ENCODE assay signal across 1 cellular context in the genomic region with DNA sequence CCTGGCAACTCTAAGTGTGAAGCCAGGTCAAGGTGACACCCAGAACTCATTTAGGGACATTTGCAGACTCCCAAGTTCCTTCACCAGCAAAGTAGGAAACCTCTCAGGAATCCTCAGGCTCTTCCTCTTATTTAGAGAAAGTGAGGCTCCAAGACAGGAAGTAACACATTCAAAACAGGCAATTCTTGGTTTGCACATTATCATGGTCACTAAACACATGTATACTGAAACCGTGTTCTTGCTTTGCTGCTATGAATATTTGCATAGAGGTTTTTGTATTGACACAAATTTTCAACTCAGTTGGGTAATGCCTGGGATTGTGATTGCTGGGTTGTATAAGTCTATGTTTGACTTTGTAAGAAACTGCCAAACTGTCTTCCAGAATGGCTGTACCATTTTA.
TF ChIP-seq lines count a peak whose summit lies in the region.

No MANE protein-coding gene starts in this region.

TF ChIP-seq in GM23338, 12 proteins besides CTCF, POLR2A, EP300 and RAD21:
- TF ChIP-seq, protein P1, sequence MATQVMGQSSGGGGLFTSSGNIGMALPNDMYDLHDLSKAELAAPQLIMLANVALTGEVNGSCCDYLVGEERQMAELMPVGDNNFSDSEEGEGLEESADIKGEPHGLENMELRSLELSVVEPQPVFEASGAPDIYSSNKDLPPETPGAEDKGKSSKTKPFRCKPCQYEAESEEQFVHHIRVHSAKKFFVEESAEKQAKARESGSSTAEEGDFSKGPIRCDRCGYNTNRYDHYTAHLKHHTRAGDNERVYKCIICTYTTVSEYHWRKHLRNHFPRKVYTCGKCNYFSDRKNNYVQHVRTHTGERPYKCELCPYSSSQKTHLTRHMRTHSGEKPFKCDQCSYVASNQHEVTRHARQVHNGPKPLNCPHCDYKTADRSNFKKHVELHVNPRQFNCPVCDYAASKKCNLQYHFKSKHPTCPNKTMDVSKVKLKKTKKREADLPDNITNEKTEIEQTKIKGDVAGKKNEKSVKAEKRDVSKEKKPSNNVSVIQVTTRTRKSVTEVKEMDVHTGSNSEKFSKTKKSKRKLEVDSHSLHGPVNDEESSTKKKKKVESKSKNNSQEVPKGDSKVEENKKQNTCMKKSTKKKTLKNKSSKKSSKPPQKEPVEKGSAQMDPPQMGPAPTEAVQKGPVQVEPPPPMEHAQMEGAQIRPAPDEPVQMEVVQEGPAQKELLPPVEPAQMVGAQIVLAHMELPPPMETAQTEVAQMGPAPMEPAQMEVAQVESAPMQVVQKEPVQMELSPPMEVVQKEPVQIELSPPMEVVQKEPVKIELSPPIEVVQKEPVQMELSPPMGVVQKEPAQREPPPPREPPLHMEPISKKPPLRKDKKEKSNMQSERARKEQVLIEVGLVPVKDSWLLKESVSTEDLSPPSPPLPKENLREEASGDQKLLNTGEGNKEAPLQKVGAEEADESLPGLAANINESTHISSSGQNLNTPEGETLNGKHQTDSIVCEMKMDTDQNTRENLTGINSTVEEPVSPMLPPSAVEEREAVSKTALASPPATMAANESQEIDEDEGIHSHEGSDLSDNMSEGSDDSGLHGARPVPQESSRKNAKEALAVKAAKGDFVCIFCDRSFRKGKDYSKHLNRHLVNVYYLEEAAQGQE (IDR thresholded peaks at IDR 0.05; ENCODE audit: unreplicated experiment), result no peak
- TF ChIP-seq, protein P2, sequence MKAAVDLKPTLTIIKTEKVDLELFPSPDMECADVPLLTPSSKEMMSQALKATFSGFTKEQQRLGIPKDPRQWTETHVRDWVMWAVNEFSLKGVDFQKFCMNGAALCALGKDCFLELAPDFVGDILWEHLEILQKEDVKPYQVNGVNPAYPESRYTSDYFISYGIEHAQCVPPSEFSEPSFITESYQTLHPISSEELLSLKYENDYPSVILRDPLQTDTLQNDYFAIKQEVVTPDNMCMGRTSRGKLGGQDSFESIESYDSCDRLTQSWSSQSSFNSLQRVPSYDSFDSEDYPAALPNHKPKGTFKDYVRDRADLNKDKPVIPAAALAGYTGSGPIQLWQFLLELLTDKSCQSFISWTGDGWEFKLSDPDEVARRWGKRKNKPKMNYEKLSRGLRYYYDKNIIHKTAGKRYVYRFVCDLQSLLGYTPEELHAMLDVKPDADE (IDR thresholded peaks at IDR 0.05), result no peak
- no peak for TF ChIP-seq EZH2phosphoT487 (IDR thresholded peaks at IDR 0.05; ENCODE audit: unreplicated experiment)
- no peak for TF ChIP-seq EZH2 (IDR thresholded peaks at IDR 0.05; ENCODE audit: low read depth, unreplicated experiment)
- TF ChIP-seq, protein P3, sequence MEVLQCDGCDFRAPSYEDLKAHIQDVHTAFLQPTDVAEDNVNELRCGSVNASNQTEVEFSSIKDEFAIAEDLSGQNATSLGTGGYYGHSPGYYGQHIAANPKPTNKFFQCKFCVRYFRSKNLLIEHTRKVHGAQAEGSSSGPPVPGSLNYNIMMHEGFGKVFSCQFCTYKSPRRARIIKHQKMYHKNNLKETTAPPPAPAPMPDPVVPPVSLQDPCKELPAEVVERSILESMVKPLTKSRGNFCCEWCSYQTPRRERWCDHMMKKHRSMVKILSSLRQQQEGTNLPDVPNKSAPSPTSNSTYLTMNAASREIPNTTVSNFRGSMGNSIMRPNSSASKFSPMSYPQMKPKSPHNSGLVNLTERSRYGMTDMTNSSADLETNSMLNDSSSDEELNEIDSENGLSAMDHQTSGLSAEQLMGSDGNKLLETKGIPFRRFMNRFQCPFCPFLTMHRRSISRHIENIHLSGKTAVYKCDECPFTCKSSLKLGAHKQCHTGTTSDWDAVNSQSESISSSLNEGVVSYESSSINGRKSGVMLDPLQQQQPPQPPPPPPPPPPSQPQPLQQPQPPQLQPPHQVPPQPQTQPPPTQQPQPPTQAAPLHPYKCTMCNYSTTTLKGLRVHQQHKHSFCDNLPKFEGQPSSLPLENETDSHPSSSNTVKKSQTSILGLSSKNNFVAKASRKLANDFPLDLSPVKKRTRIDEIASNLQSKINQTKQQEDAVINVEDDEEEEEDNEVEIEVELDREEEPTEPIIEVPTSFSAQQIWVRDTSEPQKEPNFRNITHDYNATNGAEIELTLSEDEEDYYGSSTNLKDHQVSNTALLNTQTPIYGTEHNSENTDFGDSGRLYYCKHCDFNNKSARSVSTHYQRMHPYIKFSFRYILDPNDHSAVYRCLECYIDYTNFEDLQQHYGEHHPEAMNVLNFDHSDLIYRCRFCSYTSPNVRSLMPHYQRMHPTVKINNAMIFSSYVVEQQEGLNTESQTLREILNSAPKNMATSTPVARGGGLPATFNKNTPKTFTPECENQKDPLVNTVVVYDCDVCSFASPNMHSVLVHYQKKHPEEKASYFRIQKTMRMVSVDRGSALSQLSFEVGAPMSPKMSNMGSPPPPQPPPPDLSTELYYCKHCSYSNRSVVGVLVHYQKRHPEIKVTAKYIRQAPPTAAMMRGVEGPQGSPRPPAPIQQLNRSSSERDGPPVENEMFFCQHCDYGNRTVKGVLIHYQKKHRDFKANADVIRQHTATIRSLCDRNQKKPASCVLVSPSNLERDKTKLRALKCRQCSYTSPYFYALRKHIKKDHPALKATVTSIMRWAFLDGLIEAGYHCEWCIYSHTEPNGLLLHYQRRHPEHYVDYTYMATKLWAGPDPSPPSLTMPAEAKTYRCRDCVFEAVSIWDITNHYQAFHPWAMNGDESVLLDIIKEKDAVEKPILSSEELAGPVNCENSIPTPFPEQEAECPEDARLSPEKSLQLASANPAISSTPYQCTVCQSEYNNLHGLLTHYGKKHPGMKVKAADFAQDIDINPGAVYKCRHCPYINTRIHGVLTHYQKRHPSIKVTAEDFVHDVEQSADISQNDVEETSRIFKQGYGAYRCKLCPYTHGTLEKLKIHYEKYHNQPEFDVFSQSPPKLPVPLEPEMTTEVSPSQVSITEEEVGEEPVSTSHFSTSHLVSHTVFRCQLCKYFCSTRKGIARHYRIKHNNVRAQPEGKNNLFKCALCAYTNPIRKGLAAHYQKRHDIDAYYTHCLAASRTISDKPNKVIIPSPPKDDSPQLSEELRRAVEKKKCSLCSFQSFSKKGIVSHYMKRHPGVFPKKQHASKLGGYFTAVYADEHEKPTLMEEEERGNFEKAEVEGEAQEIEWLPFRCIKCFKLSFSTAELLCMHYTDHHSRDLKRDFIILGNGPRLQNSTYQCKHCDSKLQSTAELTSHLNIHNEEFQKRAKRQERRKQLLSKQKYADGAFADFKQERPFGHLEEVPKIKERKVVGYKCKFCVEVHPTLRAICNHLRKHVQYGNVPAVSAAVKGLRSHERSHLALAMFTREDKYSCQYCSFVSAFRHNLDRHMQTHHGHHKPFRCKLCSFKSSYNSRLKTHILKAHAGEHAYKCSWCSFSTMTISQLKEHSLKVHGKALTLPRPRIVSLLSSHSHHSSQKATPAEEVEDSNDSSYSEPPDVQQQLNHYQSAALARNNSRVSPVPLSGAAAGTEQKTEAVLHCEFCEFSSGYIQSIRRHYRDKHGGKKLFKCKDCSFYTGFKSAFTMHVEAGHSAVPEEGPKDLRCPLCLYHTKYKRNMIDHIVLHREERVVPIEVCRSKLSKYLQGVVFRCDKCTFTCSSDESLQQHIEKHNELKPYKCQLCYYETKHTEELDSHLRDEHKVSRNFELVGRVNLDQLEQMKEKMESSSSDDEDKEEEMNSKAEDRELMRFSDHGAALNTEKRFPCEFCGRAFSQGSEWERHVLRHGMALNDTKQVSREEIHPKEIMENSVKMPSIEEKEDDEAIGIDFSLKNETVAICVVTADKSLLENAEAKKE (CRISPR knock-in tag; IDR thresholded peaks at IDR 0.05), result no peak
- no peak for TF ChIP-seq POLR2AphosphoS5 (IDR thresholded peaks at IDR 0.05; ENCODE audit: low read depth)
- TF ChIP-seq NANOG (IDR thresholded peaks at IDR 0.05; ENCODE audit: borderline replicate concordance), result no peak
- no peak for TF ChIP-seq STAT1 (IDR thresholded peaks at IDR 0.05; ENCODE audit: unreplicated experiment)
- TF ChIP-seq ZNF114 (CRISPR knock-in tag; IDR thresholded peaks at IDR 0.05), result no peak
- TF ChIP-seq CREB1 (CRISPR knock-in tag; IDR thresholded peaks at IDR 0.05; ENCODE audit: low read depth), result no peak
